In the genomic region with DNA sequence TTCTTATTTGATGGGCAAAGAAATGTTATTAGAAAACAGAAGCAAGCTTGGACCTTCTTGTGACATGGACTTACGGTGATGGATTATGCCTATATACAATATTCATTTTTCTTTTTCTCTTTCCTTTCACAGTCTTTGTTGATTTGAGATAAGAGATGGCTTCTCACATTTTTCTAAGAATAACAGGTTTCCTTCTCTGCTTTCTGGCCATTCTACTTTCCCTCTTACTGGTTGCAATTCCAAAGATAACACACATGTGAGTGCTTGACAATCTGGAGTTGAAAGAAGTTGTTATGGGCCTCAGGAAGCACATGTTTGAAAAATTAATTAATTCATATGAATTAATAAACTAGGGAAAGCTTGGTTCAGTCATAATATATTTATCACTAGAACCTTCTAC, we compare ENCODE assay signal across 17 cellular contexts.
A peak's percentile ranks its signal among the peaks of the same experiment; 100 is the strongest.
DNase-seq lines count a peak whose midpoint lies in the region; ATAC-seq and TF ChIP-seq lines count a peak whose summit lies in the region.
"Had no signal": no experiment of that assay in that cellular context is flagged by ENCODE, and none has a peak within 500 bp of the region (broad histone marks: within the 10 kb centered on the region; RNA-seq: fewer than 3 reads in every experiment).

No MANE protein-coding gene starts in this region.

- peak overlapping the region; percentile 23 for H3K27ac Mint-ChIP-seq in type B pancreatic cell
- H3K27ac Mint-ChIP-seq: B cell; CD8-positive, alpha-beta T cell had no signal

- H3K4me3 ChIP-seq in ascending aorta: no peak overlapping the region
- H3K4me3 ChIP-seq: BLaER1 treated with 17β-estradiol and CSF1 and Interleukin-3, amounts not matched to agents 10 nM and 100 nM; GM12878; GM23248; HAP-1 had no signal

- DNase-seq in SK-N-DZ (ENCODE audit: low spot score) (peak; percentile 41), ascending aorta (ENCODE audit: low spot score in 2 of 2) (no peak), foreskin keratinocyte (no peak), type B pancreatic cell (ENCODE audit: extremely low spot score, unreplicated experiment) (no peak), SIG-M5 treated with dmso at 0.1 percent for 504 hours (lab: John Stamatoyannopoulos, UW; ENCODE audit: unreplicated experiment) (no peak), RWPE1 (ENCODE audit: low spot score) (no peak), cardiac septum (ENCODE audit: low spot score) (no peak)
- DNase-seq: Calu3; CD8-positive, alpha-beta T cell; DND-41; EL; GM23248 had no signal

- no peaks in the 10 kb centered on the region for H3K36me3 ChIP-seq in ascending aorta
- H3K36me3 ChIP-seq: BLaER1 treated with 17β-estradiol and CSF1 and Interleukin-3, amounts not matched to agents 10 nM and 100 nM; HAP-1 had no signal

- H3K9me3 ChIP-seq in ascending aorta: no peaks in the 10 kb centered on the region
- H3K9me3 ChIP-seq: HAP-1 had no signal

- peaks cover 10% of the 10 kb centered on the region for H3K27me3 Mint-ChIP-seq in type B pancreatic cell
- H3K27me3 Mint-ChIP-seq: B cell had no signal

- ATAC-seq in foreskin keratinocyte: no peak
- ATAC-seq: CD8-positive, alpha-beta T cell; GM12878 had no signal

- CTCF ChIA-PET in RWPE1 (lab: Yijun Ruan, JAX): interaction anchor here (0.6 kb wide), 2 partner anchors 33 to 1157 kb away, joined by 3 read pairs; no protein-coding TSS in a partner anchor

- no peaks in the 10 kb centered on the region for H3K27me3 ChIP-seq in ascending aorta
- H3K27me3 ChIP-seq in foreskin keratinocyte: no peaks in the 10 kb centered on the region
- H3K27me3 ChIP-seq: BLaER1 treated with 17β-estradiol and CSF1 and Interleukin-3, amounts not matched to agents 10 nM and 100 nM had no signal

- TF ChIP-seq CTCF in ascending aorta (IDR thresholded peaks at IDR 0.05) (no peak), foreskin keratinocyte (conservative IDR thresholded peaks at IDR 0.05) (no peak), type B pancreatic cell (conservative IDR thresholded peaks at IDR 0.05) (no peak), RWPE1 (conservative IDR thresholded peaks at IDR 0.05; ENCODE audit: low read depth) (no peak)

- peak overlapping the region; percentile 49 for H3K27ac ChIP-seq in ascending aorta
- H3K27ac ChIP-seq in foreskin keratinocyte: peak overlapping the region; percentile 32
- no peak overlapping the region for H3K27ac ChIP-seq in RWPE1
- H3K27ac ChIP-seq: BLaER1 treated with 17β-estradiol and CSF1 and Interleukin-3, amounts not matched to agents 10 nM and 100 nM; GM23248; HL-60 had no signal

- peaks cover 8% of the 10 kb centered on the region for H3K4me1 Mint-ChIP-seq in type B pancreatic cell (ENCODE audit: unreplicated experiment)
- H3K4me1 Mint-ChIP-seq: B cell had no signal

- no peaks in the 10 kb centered on the region for H3K9me3 Mint-ChIP-seq in type B pancreatic cell
- H3K9me3 Mint-ChIP-seq: CD8-positive, alpha-beta T cell had no signal

- intact Hi-C loops in ascending aorta (cut with DNase I): loop anchor here (10.0 kb wide), 1 partner anchor 427 kb away; no protein-coding TSS in a partner anchor
- intact Hi-C loops in cardiac septum (cut with DNase I): loop anchor here (5.0 to 10.0 kb wide), 3 partner anchors 97 to 274 kb away; no protein-coding TSS in a partner anchor

- H3K36me3 Mint-ChIP-seq in type B pancreatic cell: no peaks in the 10 kb centered on the region
- H3K36me3 Mint-ChIP-seq: CD8-positive, alpha-beta T cell had no signal

- POLR2A ChIA-PET in RWPE1 (lab: Yijun Ruan, JAX; ENCODE audit: low non-redundant PET): no interaction called here

- H3K4me1 ChIP-seq in ascending aorta (peaks cover 0 to 6% of the 10 kb centered on the region in 2 donors), foreskin keratinocyte (peaks cover 14% of the 10 kb centered on the region)
- H3K4me1 ChIP-seq: HAP-1 had no signal

- no peak overlapping the region for H3K4me3 Mint-ChIP-seq in type B pancreatic cell
- H3K4me3 Mint-ChIP-seq: B cell; CD8-positive, alpha-beta T cell had no signal
